2 cellular contexts compared by ENCODE assay signal in genomic region chr3:150169279-150169970, GRCh38.
TF ChIP-seq lines count a peak whose summit lies in the region.

No MANE protein-coding gene starts in this region.

TF ChIP-seq in IMR-90, 13 proteins besides CTCF, POLR2A, EP300 and RAD21:
- no peak for TF ChIP-seq ELK1 (IDR thresholded peaks at IDR 0.05; ENCODE audit: borderline replicate concordance, low read depth, low read length)
- TF ChIP-seq MAFK (IDR thresholded peaks at IDR 0.05; ENCODE audit: low read depth, low read length), result 0 out of 2 replicates have a peak, but pooled peaks have one; percentile 5
- peak; percentile 91 for TF ChIP-seq NFE2L2 (IDR thresholded peaks at IDR 0.05; ENCODE audit: low read depth, low read length)

TF ChIP-seq in K562, 482 proteins besides CTCF, POLR2A, EP300 and RAD21:
- TF ChIP-seq SMARCA4 (IDR thresholded peaks at IDR 0.05) (0 out of 2 replicates have a peak, but pooled peaks have one; percentile 30), HDAC8 (tag; IDR thresholded peaks at IDR 0.05) (no peak), TSC22D4 (tag; IDR thresholded peaks at IDR 0.05) (no peak), ZNF316 (IDR thresholded peaks at IDR 0.05) (peak; percentile 94), CXXC5 (CRISPR knock-in tag; IDR thresholded peaks at IDR 0.05) (peak; percentile 19; the same call in 1 of the 2 replicates), MGA (IDR thresholded peaks at IDR 0.05) (peak; percentile 66), CC2D1A (IDR thresholded peaks at IDR 0.05) (no peak), NFYB (IDR thresholded peaks at IDR 0.05; ENCODE audit: extremely low read depth, insufficient read length) (no peak), NRF1 (conservative IDR thresholded peaks at IDR 0.05 in 1 of 2, IDR thresholded peaks at IDR 0.05 in 1 of 2) (0 out of 4 replicates have a peak, but pooled peaks of 1 of the 2 experiments have one; percentile 12), CBFA2T3 (IDR thresholded peaks at IDR 0.05) (peak; percentile 25; the same call in 1 of the 2 replicates), C11orf30 (IDR thresholded peaks at IDR 0.05; ENCODE audit: low read depth) (peak; percentile 87), NFE2L1 (tag; IDR thresholded peaks at IDR 0.05; ENCODE audit: borderline replicate concordance, low read depth) (peak; percentile 88), BACH1 (tag; IDR thresholded peaks at IDR 0.05) (peak; percentile 85), E2F6 (IDR thresholded peaks at IDR 0.05; ENCODE audit: borderline replicate concordance in 1 of 2, extremely low read depth in 1 of 2, insufficient read depth in 1 of 2, insufficient read length in 1 of 2, low read depth in 1 of 2, low read length in 1 of 2, poor library complexity in 1 of 2, severe bottlenecking in 1 of 2) (peak in 1 of 2 experiments; percentile 33), ARID1B (IDR thresholded peaks at IDR 0.05) (peak; percentile 39; the same call in 1 of the 2 replicates), MAFK (IDR thresholded peaks at IDR 0.05; ENCODE audit: low read length) (peak; percentile 82; the same call in 1 of the 2 replicates), SMARCB1 (IDR thresholded peaks at IDR 0.05; ENCODE audit: insufficient read length, low read depth) (no peak), MAFF (IDR thresholded peaks at IDR 0.05; ENCODE audit: low read length) (peak; percentile 93), L3MBTL2 (IDR thresholded peaks at IDR 0.05) (peak; percentile 63), BHLHE40 (IDR thresholded peaks at IDR 0.05; ENCODE audit: low read length) (peak; percentile 77), NFE2 (IDR thresholded peaks at IDR 0.05; ENCODE audit: low read depth) (peak; percentile 91), MNT (conservative IDR thresholded peaks at IDR 0.05) (peak in 1 of 2 experiments; percentile 22; a peak in 1 of 4 replicates), SMARCE1 (IDR thresholded peaks at IDR 0.05) (0 out of 2 replicates have a peak, but pooled peaks have one; percentile 32), POU5F1 (IDR thresholded peaks at IDR 0.05; ENCODE audit: borderline replicate concordance, low read depth, low read length, partially characterized antibody) (no peak), MAFG (tag; conservative IDR thresholded peaks at IDR 0.05) (peak; percentile 96), SMAD4 (CRISPR knock-in tag; conservative IDR thresholded peaks at IDR 0.05) (0 out of 2 replicates have a peak, but pooled peaks have one; percentile 18)
